Comparison of ENCODE assay signal across 1 cellular context in genomic region chr15:81091889-81092558, GRCh38.
TF ChIP-seq lines count a peak whose summit lies in the region.

No MANE protein-coding gene starts in this region.

TF ChIP-seq in SK-N-SH, 30 proteins besides CTCF, POLR2A, EP300 and RAD21:
- TF ChIP-seq, protein P1, sequence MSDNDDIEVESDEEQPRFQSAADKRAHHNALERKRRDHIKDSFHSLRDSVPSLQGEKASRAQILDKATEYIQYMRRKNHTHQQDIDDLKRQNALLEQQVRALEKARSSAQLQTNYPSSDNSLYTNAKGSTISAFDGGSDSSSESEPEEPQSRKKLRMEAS (IDR thresholded peaks at IDR 0.05; ENCODE audit: low read depth): peak; percentile 78
- 0 out of 2 replicates have a peak, but pooled peaks have one; percentile 46 for TF ChIP-seq ZBTB33 (IDR thresholded peaks at IDR 0.05; ENCODE audit: borderline replicate concordance, low read depth)
- TF ChIP-seq NFIC (IDR thresholded peaks at IDR 0.05; ENCODE audit: borderline replicate concordance): peak; percentile 67
- TF ChIP-seq FOXM1 (IDR thresholded peaks at IDR 0.05; ENCODE audit: low read depth): no peak
- TF ChIP-seq TCF12 (IDR thresholded peaks at IDR 0.05): peak; percentile 94
- no peak for TF ChIP-seq NRF1 (IDR thresholded peaks at IDR 0.05; ENCODE audit: low read depth, low read length)
- no peak for TF ChIP-seq RCOR1 (IDR thresholded peaks at IDR 0.05; ENCODE audit: low read length)
- TF ChIP-seq, protein P2, sequence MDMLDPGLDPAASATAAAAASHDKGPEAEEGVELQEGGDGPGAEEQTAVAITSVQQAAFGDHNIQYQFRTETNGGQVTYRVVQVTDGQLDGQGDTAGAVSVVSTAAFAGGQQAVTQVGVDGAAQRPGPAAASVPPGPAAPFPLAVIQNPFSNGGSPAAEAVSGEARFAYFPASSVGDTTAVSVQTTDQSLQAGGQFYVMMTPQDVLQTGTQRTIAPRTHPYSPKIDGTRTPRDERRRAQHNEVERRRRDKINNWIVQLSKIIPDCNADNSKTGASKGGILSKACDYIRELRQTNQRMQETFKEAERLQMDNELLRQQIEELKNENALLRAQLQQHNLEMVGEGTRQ (IDR thresholded peaks at IDR 0.05; ENCODE audit: borderline replicate concordance, low read depth, low read length): no peak
- TF ChIP-seq FOXJ3 (CRISPR knock-in tag; IDR thresholded peaks at IDR 0.05): no peak
- TF ChIP-seq, protein P3, sequence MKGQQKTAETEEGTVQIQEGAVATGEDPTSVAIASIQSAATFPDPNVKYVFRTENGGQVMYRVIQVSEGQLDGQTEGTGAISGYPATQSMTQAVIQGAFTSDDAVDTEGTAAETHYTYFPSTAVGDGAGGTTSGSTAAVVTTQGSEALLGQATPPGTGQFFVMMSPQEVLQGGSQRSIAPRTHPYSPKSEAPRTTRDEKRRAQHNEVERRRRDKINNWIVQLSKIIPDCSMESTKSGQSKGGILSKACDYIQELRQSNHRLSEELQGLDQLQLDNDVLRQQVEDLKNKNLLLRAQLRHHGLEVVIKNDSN (IDR thresholded peaks at IDR 0.05; ENCODE audit: borderline replicate concordance, low read depth): no peak
- no peak for TF ChIP-seq SMC3 (IDR thresholded peaks at IDR 0.05; ENCODE audit: low read depth, low read length)
- no peak; the same call in 1 of the 2 replicates for TF ChIP-seq SIN3A (IDR thresholded peaks at IDR 0.05; ENCODE audit: borderline replicate concordance, low read depth, low read length)
- TF ChIP-seq EZH2phosphoT487 (IDR thresholded peaks at IDR 0.05; ENCODE audit: borderline replicate concordance, low read depth): no peak
- no peak for TF ChIP-seq RFX5 (IDR thresholded peaks at IDR 0.05; ENCODE audit: low read length)
- TF ChIP-seq JUND (IDR thresholded peaks at IDR 0.05): peak; percentile 83
- TF ChIP-seq TAF1 (IDR thresholded peaks at IDR 0.05; ENCODE audit: borderline replicate concordance, low read depth, low read length): no peak
- TF ChIP-seq CHD2 (IDR thresholded peaks at IDR 0.05; ENCODE audit: low read length, partially characterized antibody): no peak
- TF ChIP-seq YY1 (IDR thresholded peaks at IDR 0.05; ENCODE audit: low read depth): no peak
- TF ChIP-seq POLR2AphosphoS5 (IDR thresholded peaks at IDR 0.05; ENCODE audit: low read depth, low read length): peak; percentile 75; the same call in 1 of the 2 replicates
- peak; percentile 50; the same call in 1 of the 2 replicates for TF ChIP-seq PBX3 (IDR thresholded peaks at IDR 0.05)
- TF ChIP-seq ELF1 (IDR thresholded peaks at IDR 0.05): peak; percentile 52; the same call in 1 of the 2 replicates
- TF ChIP-seq MEF2A (IDR thresholded peaks at IDR 0.05; ENCODE audit: borderline replicate concordance, low read depth): peak; percentile 99
- TF ChIP-seq, protein P4, sequence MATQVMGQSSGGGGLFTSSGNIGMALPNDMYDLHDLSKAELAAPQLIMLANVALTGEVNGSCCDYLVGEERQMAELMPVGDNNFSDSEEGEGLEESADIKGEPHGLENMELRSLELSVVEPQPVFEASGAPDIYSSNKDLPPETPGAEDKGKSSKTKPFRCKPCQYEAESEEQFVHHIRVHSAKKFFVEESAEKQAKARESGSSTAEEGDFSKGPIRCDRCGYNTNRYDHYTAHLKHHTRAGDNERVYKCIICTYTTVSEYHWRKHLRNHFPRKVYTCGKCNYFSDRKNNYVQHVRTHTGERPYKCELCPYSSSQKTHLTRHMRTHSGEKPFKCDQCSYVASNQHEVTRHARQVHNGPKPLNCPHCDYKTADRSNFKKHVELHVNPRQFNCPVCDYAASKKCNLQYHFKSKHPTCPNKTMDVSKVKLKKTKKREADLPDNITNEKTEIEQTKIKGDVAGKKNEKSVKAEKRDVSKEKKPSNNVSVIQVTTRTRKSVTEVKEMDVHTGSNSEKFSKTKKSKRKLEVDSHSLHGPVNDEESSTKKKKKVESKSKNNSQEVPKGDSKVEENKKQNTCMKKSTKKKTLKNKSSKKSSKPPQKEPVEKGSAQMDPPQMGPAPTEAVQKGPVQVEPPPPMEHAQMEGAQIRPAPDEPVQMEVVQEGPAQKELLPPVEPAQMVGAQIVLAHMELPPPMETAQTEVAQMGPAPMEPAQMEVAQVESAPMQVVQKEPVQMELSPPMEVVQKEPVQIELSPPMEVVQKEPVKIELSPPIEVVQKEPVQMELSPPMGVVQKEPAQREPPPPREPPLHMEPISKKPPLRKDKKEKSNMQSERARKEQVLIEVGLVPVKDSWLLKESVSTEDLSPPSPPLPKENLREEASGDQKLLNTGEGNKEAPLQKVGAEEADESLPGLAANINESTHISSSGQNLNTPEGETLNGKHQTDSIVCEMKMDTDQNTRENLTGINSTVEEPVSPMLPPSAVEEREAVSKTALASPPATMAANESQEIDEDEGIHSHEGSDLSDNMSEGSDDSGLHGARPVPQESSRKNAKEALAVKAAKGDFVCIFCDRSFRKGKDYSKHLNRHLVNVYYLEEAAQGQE (IDR thresholded peaks at IDR 0.05; ENCODE audit: low read depth, low read length): 0 out of 2 replicates have a peak, but pooled peaks have one; percentile 28
- TF ChIP-seq GABPA (IDR thresholded peaks at IDR 0.05; ENCODE audit: low read depth): no peak
- TF ChIP-seq, protein P5, sequence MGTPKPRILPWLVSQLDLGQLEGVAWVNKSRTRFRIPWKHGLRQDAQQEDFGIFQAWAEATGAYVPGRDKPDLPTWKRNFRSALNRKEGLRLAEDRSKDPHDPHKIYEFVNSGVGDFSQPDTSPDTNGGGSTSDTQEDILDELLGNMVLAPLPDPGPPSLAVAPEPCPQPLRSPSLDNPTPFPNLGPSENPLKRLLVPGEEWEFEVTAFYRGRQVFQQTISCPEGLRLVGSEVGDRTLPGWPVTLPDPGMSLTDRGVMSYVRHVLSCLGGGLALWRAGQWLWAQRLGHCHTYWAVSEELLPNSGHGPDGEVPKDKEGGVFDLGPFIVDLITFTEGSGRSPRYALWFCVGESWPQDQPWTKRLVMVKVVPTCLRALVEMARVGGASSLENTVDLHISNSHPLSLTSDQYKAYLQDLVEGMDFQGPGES (IDR thresholded peaks at IDR 0.05; ENCODE audit: low read depth, low read length): no peak
- no peak for TF ChIP-seq TEAD4 (IDR thresholded peaks at IDR 0.05; ENCODE audit: borderline replicate concordance, insufficient read depth)
- peak; percentile 69; the same call in 1 of the 2 replicates for TF ChIP-seq RXRA (IDR thresholded peaks at IDR 0.05; ENCODE audit: borderline replicate concordance, low read depth)
- TF ChIP-seq FOSL2 (IDR thresholded peaks at IDR 0.05; ENCODE audit: borderline replicate concordance, low read depth): peak; percentile 92
- no peak for TF ChIP-seq MXI1 (IDR thresholded peaks at IDR 0.05; ENCODE audit: low read depth, low read length)
- no peak for TF ChIP-seq GATA2 (CRISPR knock-in tag; IDR thresholded peaks at IDR 0.05)
